ENCODE assay signal across 20 cellular contexts in the genomic region with DNA sequence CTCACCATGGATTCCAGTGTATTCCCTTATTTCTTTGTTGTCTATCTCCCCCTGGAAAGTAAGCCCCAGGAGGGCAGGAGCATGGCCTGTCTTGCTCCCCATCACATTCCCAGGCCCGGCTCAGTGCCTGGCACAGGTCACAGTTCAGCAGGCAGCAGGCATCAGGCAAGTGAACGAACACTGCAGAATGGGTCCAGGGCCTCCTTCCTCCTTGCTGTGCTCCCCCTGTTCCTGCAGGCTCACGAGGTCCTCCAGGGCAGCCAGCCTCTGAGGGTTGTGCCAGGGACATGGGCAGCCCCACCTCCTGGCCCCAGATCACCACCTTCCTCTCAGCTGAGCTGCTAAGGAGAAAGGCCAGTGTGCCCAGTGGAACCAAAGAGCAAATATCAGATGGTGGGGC. TPM values are rescaled to one million over a fixed set of nuclear protein-coding genes. Genes with fewer than 3 reads are reported as not detected.
DNase-seq lines count a peak whose midpoint lies in the region; ATAC-seq lines count a peak whose summit lies in the region.
"Had no signal": no experiment of that assay in that cellular context is flagged by ENCODE, and none has a peak within 500 bp of the region (broad histone marks: within the 10 kb centered on the region; RNA-seq: fewer than 3 reads in every experiment).

No MANE protein-coding gene starts in this region.

- peak overlapping the region; percentile 6 for H3K18ac ChIP-seq in neuronal stem cell (ENCODE audit: low read length)

- H3K4me1 ChIP-seq in neuronal stem cell (ENCODE audit: control insufficient read depth in 2 of 2, insufficient read depth in 1 of 2, low read depth in 1 of 2, low read length in 2 of 2): peaks cover 0 to 1% of the 10 kb centered on the region in 2 donors

- no peak overlapping the region for H4K8ac ChIP-seq in neuronal stem cell (ENCODE audit: low read depth, low read length)

- no peak overlapping the region for H3K4ac ChIP-seq in neuronal stem cell (ENCODE audit: low read length)

- no CpG with 5 or more reads among the region's 3 CpGs for WGBS in neuronal stem cell (ENCODE audit: extremely low coverage in 2 of 2, insufficient read length in 2 of 2, insufficient replicate concordance in 1 of 2), 2 donors

- H2AK5ac ChIP-seq in neuronal stem cell (ENCODE audit: low read depth, low read length): no peak overlapping the region

- no peak overlapping the region for H2BK120ac ChIP-seq in neuronal stem cell (ENCODE audit: low read depth, low read length)

- peak overlapping the region; percentile 43 for H2BK12ac ChIP-seq in neuronal stem cell (ENCODE audit: low read length)

- intact Hi-C loops in Right ventricle myocardium inferior (cut with DNase I) (loop anchor here (10.0 kb wide), 1 partner anchor 356 kb away; no protein-coding TSS in a partner anchor), cardiac septum (cut with DNase I) (loop anchor here (5.0 to 10.0 kb wide), 2 partner anchors 38 to 356 kb away; no protein-coding TSS in a partner anchor), left cardiac atrium (cut with DNase I) (loop anchor here (5.0 to 10.0 kb wide), 2 partner anchors 38 to 106 kb away; no protein-coding TSS in a partner anchor)

- no peak overlapping the region for H2AFZ ChIP-seq in neuronal stem cell (ENCODE audit: low read length)

- H3K27ac ChIP-seq in neuronal stem cell (replicated peaks; ENCODE audit: low read length): no peak overlapping the region

- no peak overlapping the region for H3K4me3 ChIP-seq in neuronal stem cell (ENCODE audit: low read length in 2 of 2)
- H3K4me3 ChIP-seq: MG63 had no signal

- no peak overlapping the region for H3K23ac ChIP-seq in neuronal stem cell (ENCODE audit: low read depth, low read length, poor library complexity)

- no peaks in the 10 kb centered on the region for H3K9me3 ChIP-seq in neuronal stem cell (replicated peaks in 1 of 2; ENCODE audit: control insufficient read depth in 2 of 2, insufficient read depth in 1 of 2, low read depth in 1 of 2, low read length in 2 of 2)
- H3K9me3 ChIP-seq: MG63 had no signal

- no peaks in the 10 kb centered on the region for H3K79me1 ChIP-seq in neuronal stem cell (ENCODE audit: low read depth, low read length)

- no peak overlapping the region for H4K91ac ChIP-seq in neuronal stem cell (ENCODE audit: low read depth, low read length, poor library complexity)

- no peak overlapping the region for H2BK5ac ChIP-seq in neuronal stem cell (ENCODE audit: low read length)

- H3K36me3 ChIP-seq in neuronal stem cell (replicated peaks in 1 of 2; ENCODE audit: control insufficient read depth in 2 of 2, insufficient read depth in 2 of 2, low read length in 2 of 2): no peaks in the 10 kb centered on the region

- no peak overlapping the region for H3K14ac ChIP-seq in neuronal stem cell (ENCODE audit: low read length)

- no peak overlapping the region for H3K9ac ChIP-seq in neuronal stem cell (ENCODE audit: low read depth, low read length, poor library complexity)

- ATAC-seq in Right ventricle myocardium inferior (peak; percentile 74), left cardiac atrium (peak; percentile 34 to 50), HG03108 (IDR thresholded peaks at IDR 0.05; ENCODE audit: unreplicated experiment) (no peak), HG02970 (IDR thresholded peaks at IDR 0.05; ENCODE audit: low FRiP score, unreplicated experiment) (no peak)
- ATAC-seq: activated CD8-positive, alpha-beta T cell treated with anti-CD3 and anti-CD28 coated beads for 36 hours had no signal

- H2BK15ac ChIP-seq in neuronal stem cell (ENCODE audit: low read length): no peak overlapping the region

- DNase-seq in Right ventricle myocardium inferior (ENCODE audit: missing footprints) (no peak), cardiac septum (ENCODE audit: low spot score) (no peak), left cardiac atrium (no peak), neuronal stem cell (ENCODE audit: low spot score) (no peak), epidermal melanocyte (ENCODE audit: insufficient read length, low spot score) (no peak)
- no peak for DNase-seq in activated CD4-positive, CD25-positive, alpha-beta regulatory T cell (lab: John Stamatoyannopoulos, UW)
- DNase-seq: 8988T; activated CD8-positive, alpha-beta T cell treated with anti-CD3 and anti-CD28 coated beads for 36 hours; activated T-cell treated with anti-CD3 and anti-CD28 coated beads, Interleukin-2, amount 50 U/mL, for 48 hours; caudate nucleus; CD4-positive, alpha-beta memory T cell; effector CD4-positive, alpha-beta T cell; MG63; NCI-H187; posterior cingulate gyrus; SHP77 had no signal

- no peak overlapping the region for H3K4me2 ChIP-seq in neuronal stem cell (ENCODE audit: insufficient read depth, low read length, poor library complexity, severe bottlenecking)

- peaks cover 0 to 3% (median 2%) of the 10 kb centered on the region in 3 experiments for H3K27me3 ChIP-seq in neuronal stem cell (ENCODE audit: control insufficient read depth in 3 of 3, insufficient read depth in 3 of 3, low read depth in 1 of 3, low read length in 3 of 3)
- H3K27me3 ChIP-seq: MG63 had no signal

RNA-seq across cellular contexts. Expression of a gene that starts 41.8 kb away (rescaled TPM):
- total RNA-seq in Right ventricle myocardium inferior: 273 TPM
- total RNA-seq in cardiac septum: 334 TPM
- 100 to 1,000 TPM; 161 to 271 TPM for total RNA-seq in left cardiac atrium
- polyA plus RNA-seq in neuronal stem cell (2013, experiment 1 of 2): 24.2 TPM
- polyA plus RNA-seq in neuronal stem cell (2013, experiment 2 of 2): 22.2 TPM

RNA-seq across cellular contexts. Expression of a gene that starts 55.0 kb away (rescaled TPM):
- not detected for total RNA-seq in Right ventricle myocardium inferior
- total RNA-seq in cardiac septum: 0.30 TPM
- total RNA-seq in left cardiac atrium: not detected
- 0.03 TPM for polyA plus RNA-seq in neuronal stem cell (2013, experiment 1 of 2)
- polyA plus RNA-seq in neuronal stem cell (2013, experiment 2 of 2): not detected
- total RNA-seq: activated CD8-positive, alpha-beta T cell treated with anti-CD3 and anti-CD28 coated beads for 36 hours; CD4-positive, alpha-beta memory T cell; Daoy; T-helper 1 cell treated with Interleukin-12 subunit alpha and Interleukin-12 subunit beta and Interleukin-4 antibody, amounts not matched to agents 30 ng/mL and 1 ng/mL, for 36 hours had no signal
- polyA plus RNA-seq: CD4-positive, alpha-beta memory T cell had no signal

Comparison
In these comparisons a context has a peak if more than half of its experiments do, and no peak if none do; other contexts are left out.
1. ATAC-seq: peak in Right ventricle myocardium inferior (single experiment) and left cardiac atrium (2 of 2); none in HG03108 (single experiment) and HG02970 (single experiment).